ENCODE assay signal across 17 cellular contexts in genomic region chr2:22817197-22817596, GRCh38.
DNase-seq lines count a peak whose midpoint lies in the region; ATAC-seq and TF ChIP-seq lines count a peak whose summit lies in the region.
"Had no signal": no experiment of that assay in that cellular context is flagged by ENCODE, and none has a peak within 500 bp of the region (broad histone marks: within the 10 kb centered on the region; RNA-seq: fewer than 3 reads in every experiment).

No MANE protein-coding gene starts in this region.

- no peaks in the 10 kb centered on the region for H3K9me3 ChIP-seq in smooth muscle cell (replicated peaks; ENCODE audit: low read depth)
- no peaks in the 10 kb centered on the region for H3K9me3 ChIP-seq in trophoblast cell (ENCODE audit: insufficient read depth, low read depth, low read length)
- H3K9me3 ChIP-seq: Caco-2, right lobe of liver had no signal

- H3K4me3 ChIP-seq in smooth muscle cell (no peak overlapping the region), trophoblast cell (ENCODE audit: low read depth, low read length) (no peak overlapping the region)
- H3K4me3 ChIP-seq: right lobe of liver had no signal

- TF ChIP-seq CTCF in smooth muscle cell (IDR thresholded peaks at IDR 0.05; ENCODE audit: borderline replicate concordance, insufficient read depth, poor library complexity, severe bottlenecking) = no peak

- H3K27me3 Mint-ChIP-seq in activated naive CD4-positive, alpha-beta T cell treated with anti-CD3 and anti-CD28 coated beads, Interleukin-2, amount 10 ng/mL, durations not matched to agents 7 days and 5 days = no peaks in the 10 kb centered on the region

- H3K36me3 Mint-ChIP-seq in activated naive CD4-positive, alpha-beta T cell treated with anti-CD3 and anti-CD28 coated beads, Interleukin-2, amount 10 ng/mL, durations not matched to agents 7 days and 5 days = no peaks in the 10 kb centered on the region

- no peak overlapping the region for H4K8ac ChIP-seq in trophoblast cell (ENCODE audit: low read depth, low read length)

- H3K23ac ChIP-seq in trophoblast cell (ENCODE audit: low read length) = no peak overlapping the region

- H3K4me1 Mint-ChIP-seq in activated naive CD4-positive, alpha-beta T cell treated with anti-CD3 and anti-CD28 coated beads, Interleukin-2, amount 10 ng/mL, durations not matched to agents 7 days and 5 days = no peaks in the 10 kb centered on the region

- H2AK5ac ChIP-seq in trophoblast cell (ENCODE audit: low read length) = no peak overlapping the region

- no peak overlapping the region for H2BK12ac ChIP-seq in trophoblast cell (ENCODE audit: low read length)

- H2BK5ac ChIP-seq in trophoblast cell (ENCODE audit: low read depth, low read length, poor library complexity) = no peak overlapping the region

- H3K4me3 Mint-ChIP-seq in activated naive CD4-positive, alpha-beta T cell treated with anti-CD3 and anti-CD28 coated beads, Interleukin-2, amount 10 ng/mL, durations not matched to agents 7 days and 5 days = no peak overlapping the region

- H3K14ac ChIP-seq in trophoblast cell (ENCODE audit: low read length) = no peak overlapping the region

- no peaks in the 10 kb centered on the region for H3K79me2 ChIP-seq in smooth muscle cell (ENCODE audit: low read depth)
- no peaks in the 10 kb centered on the region for H3K79me2 ChIP-seq in trophoblast cell (ENCODE audit: control insufficient read depth, insufficient read depth, low read length, poor library complexity)

- no peak overlapping the region for H3K18ac ChIP-seq in trophoblast cell (ENCODE audit: low read length)

- peak overlapping the region; percentile 29 for H3K4me2 ChIP-seq in smooth muscle cell
- H3K4me2 ChIP-seq in trophoblast cell (ENCODE audit: low read length) = no peak overlapping the region

- no peak overlapping the region for H2BK120ac ChIP-seq in trophoblast cell (ENCODE audit: insufficient read depth, low read length, poor library complexity)

- no peak overlapping the region for H3K27ac Mint-ChIP-seq in activated naive CD4-positive, alpha-beta T cell treated with anti-CD3 and anti-CD28 coated beads, Interleukin-2, amount 10 ng/mL, durations not matched to agents 7 days and 5 days

- H3K9ac ChIP-seq in smooth muscle cell (ENCODE audit: low read depth) (no peak overlapping the region), trophoblast cell (ENCODE audit: low read length) (no peak overlapping the region)

- H3K36me3 ChIP-seq in smooth muscle cell (ENCODE audit: low read depth) (no peaks in the 10 kb centered on the region), trophoblast cell (ENCODE audit: control insufficient read depth in 1 of 2, insufficient read depth in 2 of 2, low read length in 2 of 2) (no peaks in the 10 kb centered on the region)
- H3K36me3 ChIP-seq: right lobe of liver had no signal

- no peaks in the 10 kb centered on the region for H3F3A ChIP-seq in smooth muscle cell (ENCODE audit: low read depth)

- no peaks in the 10 kb centered on the region for H3K79me1 ChIP-seq in trophoblast cell (ENCODE audit: low read length)

- H4K91ac ChIP-seq in trophoblast cell (ENCODE audit: low read depth, low read length) = no peak overlapping the region

- H3K27me3 ChIP-seq in smooth muscle cell (ENCODE audit: low read depth) (no peaks in the 10 kb centered on the region), trophoblast cell (ENCODE audit: insufficient read depth, low read length) (no peaks in the 10 kb centered on the region)
- H3K27me3 ChIP-seq: right lobe of liver had no signal

- WGBS in smooth muscle cell (ENCODE audit: low lambda C conversion rate) = 22% methylated on average over 4 of the region's 4 CpGs
- WGBS in trophoblast cell (ENCODE audit: extremely low coverage, insufficient coverage, insufficient read length) = no CpG with 5 or more reads among the region's 4 CpGs

- DNase-seq in LoVo (ENCODE audit: low spot score) = peak; percentile 9
- DNase-seq in astrocyte of the hippocampus (ENCODE audit: low read depth, low spot score) = peak; percentile 39
- peak; percentile 26 for DNase-seq in glomerular visceral epithelial cell (ENCODE audit: extremely low spot score)
- DNase-seq in smooth muscle cell (lab: John Stamatoyannopoulos, UW; ENCODE audit: unreplicated experiment) = no peak
- no peak for DNase-seq in trophoblast cell
- no peak for DNase-seq in activated naive CD4-positive, alpha-beta T cell treated with anti-CD3 and anti-CD28 coated beads, Interleukin-2, amount 10 ng/mL, durations not matched to agents 7 days and 5 days
- DNase-seq: cerebellar nuclear complex; foreskin fibroblast; NCI-H2029 treated with DMSO at 0.1 percent for 48 hours; NCI-H526 treated with DMSO at 0.1 percent for 48 hours; nucleus accumbens; right lobe of liver; stimulated activated CD4-positive, alpha-beta T cell treated with anti-CD3 and anti-CD28 coated beads, Interleukin-2, amount 100 ng/mL, for 24 hours; T-helper 9 cell had no signal

- H3K4me1 ChIP-seq in smooth muscle cell (ENCODE audit: low read depth) = no peaks in the 10 kb centered on the region
- no peaks in the 10 kb centered on the region for H3K4me1 ChIP-seq in trophoblast cell (ENCODE audit: control insufficient read depth in 1 of 2, insufficient read depth in 2 of 2, low read length in 2 of 2)
- H3K4me1 ChIP-seq: Caco-2, right lobe of liver had no signal

- CTCF ChIA-PET in activated naive CD4-positive, alpha-beta T cell treated with anti-CD3 and anti-CD28 coated beads, Interleukin-2, amount 10 ng/mL, durations not matched to agents 7 days and 5 days (lab: Charles Lee) = no interaction called here

- no peak overlapping the region for H4K12ac ChIP-seq in trophoblast cell (ENCODE audit: low read depth, low read length)

- ATAC-seq in GM21619 (IDR thresholded peaks at IDR 0.05; ENCODE audit: unreplicated experiment) = no peak
- ATAC-seq: left lobe of liver, right lobe of liver had no signal

- H3K9me3 Mint-ChIP-seq in activated naive CD4-positive, alpha-beta T cell treated with anti-CD3 and anti-CD28 coated beads, Interleukin-2, amount 10 ng/mL, durations not matched to agents 7 days and 5 days = no peaks in the 10 kb centered on the region

- no peaks in the 10 kb centered on the region for H4K20me1 ChIP-seq in smooth muscle cell (ENCODE audit: low read depth)

- H2AFZ ChIP-seq in smooth muscle cell (ENCODE audit: low read depth) (no peak overlapping the region), trophoblast cell (ENCODE audit: insufficient read depth, low read length, poor library complexity) (no peak overlapping the region)

- H3K4ac ChIP-seq in trophoblast cell (ENCODE audit: low read depth, low read length) = no peak overlapping the region

- H3K27ac ChIP-seq in smooth muscle cell (ENCODE audit: low read depth) (no peak overlapping the region), trophoblast cell (ENCODE audit: low read depth, low read length) (no peak overlapping the region)
- H3K27ac ChIP-seq: right lobe of liver had no signal

Comparison
In these comparisons a context has a peak if more than half of its experiments do, and no peak if none do; other contexts are left out.
1. DNase-seq: peak in LoVo (single experiment), astrocyte of the hippocampus (single experiment) and glomerular visceral epithelial cell (single experiment); none in smooth muscle cell (single experiment), trophoblast cell (0 of 2) and activated naive CD4-positive, alpha-beta T cell treated with anti-CD3 and anti-CD28 coated beads, Interleukin-2, amount 10 ng/mL, durations not matched to agents 7 days and 5 days (single experiment).